In genomic region chr3:133191818-133192217, GRCh38 we compare ENCODE assay signal across 23 cellular contexts.
"Had no signal": no experiment of that assay in that cellular context is flagged by ENCODE, and none has a peak within 500 bp of the region (broad histone marks: within the 10 kb centered on the region; RNA-seq: fewer than 3 reads in every experiment).

No MANE protein-coding gene starts in this region.

- FAIRE-seq: endothelial cell of umbilical vein, islet of Langerhans had no signal

- H3K27ac ChIP-seq: adrenal gland, body of pancreas, coronary artery, neural progenitor cell, right lobe of liver, skin epidermis, thoracic aorta, uterus had no signal

- DNase-seq: activated CD4-positive, alpha-beta T cell treated with anti-CD3 and anti-CD28 coated beads for 4 hours; activated CD4-positive, alpha-beta T cell treated with anti-CD3 and anti-CD28 coated beads, Interleukin-2, amount 50 U/mL, for 4 hours; activated effector memory CD4-positive, alpha-beta T cell treated with Interleukin-2 at 50 U/mL for 16 hours; activated naive CD4-positive, alpha-beta T cell treated with anti-CD3 and anti-CD28 coated beads for 36 hours; activated naive CD8-positive, alpha-beta T cell treated with anti-CD3 and anti-CD28 coated beads for 36 hours; adrenal gland; aorta; body of pancreas; effector memory CD8-positive, alpha-beta T cell; foreskin fibroblast; midbrain; natural killer cell; right lobe of liver; stimulated activated CD4-positive, alpha-beta T cell treated with anti-CD3 and anti-CD28 coated beads, Interleukin-12 subunit alpha, Interleukin-12 subunit beta, amount 100 ng/mL, for 4 hours; stimulated activated CD4-positive, alpha-beta T cell treated with anti-CD3 and anti-CD28 coated beads, Interleukin-4, amount 100 ng/mL, for 24 hours; uterus had no signal

- H3K36me3 ChIP-seq: adrenal gland, neural progenitor cell, right lobe of liver, thoracic aorta, uterus had no signal

- H3K27me3 ChIP-seq: adrenal gland, body of pancreas, neural progenitor cell, right lobe of liver, uterus had no signal

- ATAC-seq: body of pancreas; effector memory CD8-positive, alpha-beta T cell; natural killer cell; right lobe of liver; stimulated activated effector memory CD8-positive, alpha-beta T cell treated with anti-CD3 and anti-CD28 coated beads, Interleukin-12 subunit alpha, Interleukin-12 subunit beta, amount 100 ng/mL, for 72 hours had no signal

- H3K9me3 ChIP-seq: adrenal gland, body of pancreas, right lobe of liver, thoracic aorta, uterus had no signal

- H3K4me1 ChIP-seq: body of pancreas, uterus had no signal

- H3K4me3 ChIP-seq: adrenal gland, body of pancreas, coronary artery, neural progenitor cell, right lobe of liver, skin epidermis, thoracic aorta, uterus had no signal
